Comparison of ENCODE assay signal across 1 cellular context in genomic region chr20:16666272-16666671, GRCh38.
TF ChIP-seq lines count a peak whose summit lies in the region.

No MANE protein-coding gene starts in this region.

TF ChIP-seq in K562, 482 proteins besides CTCF, POLR2A, EP300 and RAD21 (continued from another document):
- TF ChIP-seq ZHX1 (conservative IDR thresholded peaks at IDR 0.05; ENCODE audit: low read length) (no peak), GATA2 (CRISPR knock-in tag; IDR thresholded peaks at IDR 0.05) (no peak), ZNF644 (tag; IDR thresholded peaks at IDR 0.05; ENCODE audit: low read depth) (no peak), ZKSCAN3 (CRISPR knock-in tag; IDR thresholded peaks at IDR 0.05) (no peak), ZSCAN32 (CRISPR knock-in tag; IDR thresholded peaks at IDR 0.05) (no peak), ARID1B (IDR thresholded peaks at IDR 0.05) (no peak), JUNB (CRISPR knock-in tag; conservative IDR thresholded peaks at IDR 0.05) (no peak), BRF1 (IDR thresholded peaks at IDR 0.05; ENCODE audit: borderline replicate concordance, extremely low read depth, insufficient read length) (no peak), RERE (CRISPR knock-in tag; IDR thresholded peaks at IDR 0.05; ENCODE audit: borderline replicate concordance) (no peak), BDP1 (IDR thresholded peaks at IDR 0.05; ENCODE audit: insufficient read depth, insufficient read length) (no peak), RNF219 (CRISPR knock-in tag; IDR thresholded peaks at IDR 0.05) (no peak), ELF2 (CRISPR knock-in tag; IDR thresholded peaks at IDR 0.05) (no peak), ARID3B (CRISPR knock-in tag; IDR thresholded peaks at IDR 0.05; ENCODE audit: borderline replicate concordance) (no peak), MEF2A (IDR thresholded peaks at IDR 0.05; ENCODE audit: control insufficient read depth, low read depth, low read length) (no peak)
TF ChIP-seq in K562: peak in this region for 0.
